In genomic region chr2:199757466-199757865, GRCh38 we compare ENCODE assay signal across 13 cellular contexts.
DNase-seq lines count a peak whose midpoint lies in the region; ATAC-seq and TF ChIP-seq lines count a peak whose summit lies in the region.
"Had no signal": no experiment of that assay in that cellular context is flagged by ENCODE, and none has a peak within 500 bp of the region (broad histone marks: within the 10 kb centered on the region; RNA-seq: fewer than 3 reads in every experiment).

No MANE protein-coding gene starts in this region.

- TF ChIP-seq CTCF in left ventricle myocardium inferior (IDR thresholded peaks at IDR 0.05; ENCODE audit: borderline replicate concordance), result no peak
- no peak for TF ChIP-seq CTCF in testis (IDR thresholded peaks at IDR 0.05)
- no peak for TF ChIP-seq CTCF in Peyer's patch (IDR thresholded peaks at IDR 0.05)

- peak; percentile 10 for DNase-seq in NCI-H82 (lab: John Stamatoyannopoulos, UW)
- no peak for DNase-seq in NCI-H82 treated with DMSO at 0.1 percent for 48 hours (lab: John Stamatoyannopoulos, UW; ENCODE audit: unreplicated experiment)
- DNase-seq in SHP77 treated with DMSO at 0.1 percent for 48 hours (lab: John Stamatoyannopoulos, UW), result peak; percentile 90
- DNase-seq in left ventricle myocardium inferior, result peak; percentile 45
- DNase-seq in testis, result peak; percentile 42
- DNase-seq in Peyer's patch, result no peak
- no peak for DNase-seq in stimulated activated naive CD8-positive, alpha-beta T cell treated with anti-CD3 and anti-CD28 coated beads, Interleukin-15, Interleukin-2, amounts not matched to agents 100 U/mL and 50 U/mL, for 24 hours
- DNase-seq: activated CD8-positive, alpha-beta memory T cell treated with anti-CD3 and anti-CD28 coated beads, Interleukin-2, amount 50 U/mL, for 48 hours; cortex of kidney; NCI-H526 treated with DMSO at 0.1 percent for 48 hours had no signal

- H3K36me3 ChIP-seq in left ventricle myocardium inferior, result no peaks in the 10 kb centered on the region
- H3K36me3 ChIP-seq in testis (ENCODE audit: low read depth, missing control alignments), result no peaks in the 10 kb centered on the region
- H3K36me3 ChIP-seq in Peyer's patch, result no peaks in the 10 kb centered on the region
- H3K36me3 ChIP-seq: neutrophil, upper lobe of left lung had no signal

- intact Hi-C loops in left ventricle myocardium inferior (cut with micrococcal nuclease) (no loop called here), testis (cut with DNase I; ENCODE audit: low total_unique reads) (no loop called here)

- peaks cover under 1% of the 10 kb centered on the region for H3K9me3 ChIP-seq in left ventricle myocardium inferior (replicated peaks)
- H3K9me3 ChIP-seq in testis, result no peaks in the 10 kb centered on the region
- H3K9me3 ChIP-seq in Peyer's patch, result no peaks in the 10 kb centered on the region
- H3K9me3 ChIP-seq: neutrophil, upper lobe of left lung had no signal

- H3K4me1 ChIP-seq in left ventricle myocardium inferior (peaks cover 8% of the 10 kb centered on the region), testis (no peaks in the 10 kb centered on the region), Peyer's patch (no peaks in the 10 kb centered on the region)

- no peak for ATAC-seq in GM21528 (IDR thresholded peaks at IDR 0.05; ENCODE audit: low FRiP score, unreplicated experiment)
- ATAC-seq in stimulated activated naive CD8-positive, alpha-beta T cell treated with anti-CD3 and anti-CD28 coated beads, Interleukin-15, Interleukin-2, amounts not matched to agents 100 U/mL and 50 U/mL, for 24 hours, result no peak

- peaks cover 19% of the 10 kb centered on the region for H3K27me3 ChIP-seq in left ventricle myocardium inferior (ENCODE audit: low read depth)
- H3K27me3 ChIP-seq in testis, result no peaks in the 10 kb centered on the region
- no peaks in the 10 kb centered on the region for H3K27me3 ChIP-seq in Peyer's patch
- H3K27me3 ChIP-seq: neutrophil, upper lobe of left lung had no signal

- TF ChIP-seq POLR2A in testis (IDR thresholded peaks at IDR 0.05) (no peak), Peyer's patch (IDR thresholded peaks at IDR 0.05) (no peak)

- H3K27ac ChIP-seq in left ventricle myocardium inferior (replicated peaks), result no peak overlapping the region
- H3K27ac ChIP-seq in testis, result no peak overlapping the region
- H3K27ac ChIP-seq in Peyer's patch, result no peak overlapping the region
- H3K27ac ChIP-seq: neutrophil, upper lobe of left lung had no signal

- H3K4me3 ChIP-seq in left ventricle myocardium inferior (no peak overlapping the region), testis (no peak overlapping the region), Peyer's patch (no peak overlapping the region)
- H3K4me3 ChIP-seq: upper lobe of left lung had no signal

Comparison
In these comparisons a context has a peak if more than half of its experiments do, and no peak if none do; other contexts are left out.
1. DNase-seq: peak in NCI-H82 (single experiment), SHP77 treated with DMSO at 0.1 percent for 48 hours (single experiment), left ventricle myocardium inferior (single experiment) and testis (single experiment); none in NCI-H82 treated with DMSO at 0.1 percent for 48 hours (single experiment), Peyer's patch (0 of 3) and stimulated activated naive CD8-positive, alpha-beta T cell treated with anti-CD3 and anti-CD28 coated beads, Interleukin-15, Interleukin-2, amounts not matched to agents 100 U/mL and 50 U/mL, for 24 hours (single experiment).